Comparison of ENCODE assay signal across 9 cellular contexts in genomic region chr6:54053893-54054391, GRCh38. TPM values are rescaled to one million over a fixed set of nuclear protein-coding genes. Genes with fewer than 3 reads are reported as not detected.
DNase-seq lines count a peak whose midpoint lies in the region; ATAC-seq, FAIRE-seq and TF ChIP-seq lines count a peak whose summit lies in the region.
"Had no signal": no experiment of that assay in that cellular context is flagged by ENCODE, and none has a peak within 500 bp of the region (broad histone marks: within the 10 kb centered on the region; RNA-seq: fewer than 3 reads in every experiment).

No MANE protein-coding gene starts in this region.

- no peak overlapping the region for H2BK15ac ChIP-seq in H9 (ENCODE audit: low read depth, low read length)

- H3K36me3 ChIP-seq in GM23338 (ENCODE audit: insufficient read depth) (no peaks in the 10 kb centered on the region), SK-N-SH (replicated peaks in 1 of 2; ENCODE audit: control insufficient read depth in 1 of 2, insufficient read depth in 2 of 2, low read length in 1 of 2) (no peaks in the 10 kb centered on the region), cardiac muscle cell (no peaks in the 10 kb centered on the region), sigmoid colon (no peaks in the 10 kb centered on the region), kidney (ENCODE audit: control insufficient read depth in 1 of 2, insufficient read depth in 2 of 2, low read length in 2 of 2) (no peaks in the 10 kb centered on the region)

- H3K79me2 ChIP-seq in GM23338 (replicated peaks; ENCODE audit: insufficient read depth) (no peaks in the 10 kb centered on the region), SK-N-SH (ENCODE audit: insufficient read depth) (no peaks in the 10 kb centered on the region), H9 (ENCODE audit: insufficient read depth, low read length) (no peaks in the 10 kb centered on the region)

- H3K27ac Mint-ChIP-seq in GM23338, result no peak overlapping the region
- no peak overlapping the region for H3K27ac Mint-ChIP-seq in H9

- TF ChIP-seq CTCF in GM23338 (conservative IDR thresholded peaks at IDR 0.05; ENCODE audit: low read depth in 2 of 2) (no peak), SK-N-SH (IDR thresholded peaks at IDR 0.05) (no peak), cardiac muscle cell (IDR thresholded peaks at IDR 0.05; ENCODE audit: low read depth, low read length) (no peak), sigmoid colon (IDR thresholded peaks at IDR 0.05) (no peak), H9 (conservative IDR thresholded peaks at IDR 0.05) (no peak), kidney (IDR thresholded peaks at IDR 0.05; ENCODE audit: borderline replicate concordance, extremely low read depth, insufficient read depth) (no peak)

- no peak overlapping the region for H2AK5ac ChIP-seq in H9 (ENCODE audit: insufficient read length, low read length)

- no peaks in the 10 kb centered on the region for H3K9me3 ChIP-seq in SK-N-SH
- H3K9me3 ChIP-seq in cardiac muscle cell (ENCODE audit: low read depth), result no peaks in the 10 kb centered on the region
- H3K9me3 ChIP-seq in sigmoid colon, result no peaks in the 10 kb centered on the region
- H3K9me3 ChIP-seq in H9 (ENCODE audit: control insufficient read depth, low read depth, low read length), result no peaks in the 10 kb centered on the region
- no peaks in the 10 kb centered on the region for H3K9me3 ChIP-seq in kidney (ENCODE audit: control insufficient read depth in 1 of 2, low read length in 2 of 2)

- no peak overlapping the region for H4K8ac ChIP-seq in H9 (replicated peaks; ENCODE audit: insufficient read length, low read depth, low read length)

- H3T11ph ChIP-seq in H9 (ENCODE audit: low read length), result no peak overlapping the region

- no peak overlapping the region for H3K4me2 ChIP-seq in GM23338
- H3K4me2 ChIP-seq in SK-N-SH, result peak overlapping the region; percentile 65
- no peak overlapping the region for H3K4me2 ChIP-seq in H9 (ENCODE audit: insufficient read depth, insufficient read length, low read length)

- no peak overlapping the region for H4K91ac ChIP-seq in H9 (ENCODE audit: insufficient read length, low read depth, low read length)

- intact Hi-C loops in sigmoid colon (cut with DNase I), result no loop called here
- intact Hi-C loops in kidney (cut with DNase I), result no loop called here

- no peak overlapping the region for H3K27ac ChIP-seq in GM23338 (ENCODE audit: low read depth)
- H3K27ac ChIP-seq in SK-N-SH (ENCODE audit: low read depth in 2 of 2, low read length in 1 of 2), result peak overlapping the region in 1 of 2 experiments; percentile 64; a peak in 1 of 4 replicates
- H3K27ac ChIP-seq in cardiac muscle cell, result peak overlapping the region; percentile 77
- H3K27ac ChIP-seq in sigmoid colon, result peak overlapping the region in 3 of 4 donors; percentile 12 to 49 (median 30)
- no peak overlapping the region for H3K27ac ChIP-seq in H9 (ENCODE audit: insufficient read length, low read depth, low read length)
- H3K27ac ChIP-seq in kidney (ENCODE audit: low read depth in 2 of 2, low read length in 2 of 2), result no peak overlapping the region

- no peak for TF ChIP-seq RAD21 in SK-N-SH (IDR thresholded peaks at IDR 0.05; ENCODE audit: low read length)

- 0% methylated on average over 4 of the region's 4 CpGs for WGBS in SK-N-SH (ENCODE audit: low lambda C conversion rate)
- 7 to 46% methylated on average over 4 of the region's 4 CpGs for WGBS in sigmoid colon, 2 donors
- WGBS in H9 (ENCODE audit: extremely low coverage, insufficient read length, low lambda C conversion rate), result no CpG with 5 or more reads among the region's 4 CpGs

- FAIRE-seq in kidney (lab: Jason Lieb, UNC), result no peak

- H3K4me3 Mint-ChIP-seq in GM23338 (no peak overlapping the region), H9 (no peak overlapping the region)

- no peak overlapping the region for H2BK120ac ChIP-seq in H9 (ENCODE audit: low read depth, low read length, poor library complexity, severe bottlenecking)

- POLR2A ChIA-PET in SK-N-SH (lab: Yijun Ruan, JAX), result no interaction called here

- no peak overlapping the region for H3K18ac ChIP-seq in H9 (ENCODE audit: insufficient read length, low read depth, low read length)

- no peaks in the 10 kb centered on the region for H3K23me2 ChIP-seq in H9 (ENCODE audit: insufficient read length, low read depth, low read length, poor library complexity, severe bottlenecking)

- H4K5ac ChIP-seq in H9 (ENCODE audit: insufficient read length, low read depth, low read length), result no peak overlapping the region

- no peaks in the 10 kb centered on the region for H3K27me3 ChIP-seq in GM23338 (ENCODE audit: insufficient read depth)
- H3K27me3 ChIP-seq in SK-N-SH (ENCODE audit: insufficient read depth), result no peaks in the 10 kb centered on the region
- H3K27me3 ChIP-seq in cardiac muscle cell, result no peaks in the 10 kb centered on the region
- H3K27me3 ChIP-seq in sigmoid colon, result no peaks in the 10 kb centered on the region
- H3K27me3 ChIP-seq in H9 (ENCODE audit: insufficient read depth, low read length), result no peaks in the 10 kb centered on the region

- H2BK12ac ChIP-seq in H9 (ENCODE audit: insufficient read length, low read depth, low read length), result no peak overlapping the region

- H3K27me3 Mint-ChIP-seq in GM23338 (ENCODE audit: insufficient read depth, low read depth, poor library complexity), result no peaks in the 10 kb centered on the region
- H3K27me3 Mint-ChIP-seq in H9 (ENCODE audit: low read depth), result no peaks in the 10 kb centered on the region

- H2AFZ ChIP-seq in GM23338, result no peak overlapping the region
- H2AFZ ChIP-seq in SK-N-SH (ENCODE audit: low read depth), result no peak overlapping the region
- H2AFZ ChIP-seq in H9 (ENCODE audit: low read length), result no peak overlapping the region

- H3K4me1 ChIP-seq in GM23338 (ENCODE audit: insufficient read depth), result no peaks in the 10 kb centered on the region
- H3K4me1 ChIP-seq in SK-N-SH (ENCODE audit: control insufficient read depth in 1 of 2, insufficient read depth in 2 of 2, low read depth in 1 of 2, low read length in 1 of 2), result no peaks in the 10 kb centered on the region; a peak in 1 of 4 replicates
- peaks cover 46% of the 10 kb centered on the region for H3K4me1 ChIP-seq in cardiac muscle cell (ENCODE audit: low read depth)
- peaks cover 0 to 24% (median 4%) of the 10 kb centered on the region in 4 donors for H3K4me1 ChIP-seq in sigmoid colon
- no peaks in the 10 kb centered on the region for H3K4me1 ChIP-seq in H9 (ENCODE audit: insufficient read depth, low read length)
- H3K4me1 ChIP-seq in kidney (ENCODE audit: control insufficient read depth in 1 of 2, insufficient read depth in 1 of 2, low read depth in 1 of 2, low read length in 2 of 2), result no peaks in the 10 kb centered on the region

- H3K36me3 Mint-ChIP-seq in GM23338 (ENCODE audit: low read depth), result no peaks in the 10 kb centered on the region
- no peaks in the 10 kb centered on the region; a peak in 1 of 7 replicates for H3K36me3 Mint-ChIP-seq in H9 (ENCODE audit: insufficient read depth in 1 of 3, low read depth in 3 of 3)

- no peak overlapping the region for H2BK5ac ChIP-seq in H9 (ENCODE audit: insufficient read length, low read length)

- TF ChIP-seq POLR2A in sigmoid colon (IDR thresholded peaks at IDR 0.05), result no peak

- H3K4me1 Mint-ChIP-seq in GM23338, result no peaks in the 10 kb centered on the region; the same call in 2 of the 3 replicates
- H3K4me1 Mint-ChIP-seq in H9, result peaks cover 3 to 7% of the 10 kb centered on the region in 2 experiments; a peak in 3 of 4 replicates

- H3K4me3 ChIP-seq in GM23338 (no peak overlapping the region), SK-N-SH (ENCODE audit: low read depth in 2 of 2, low read length in 1 of 2) (peak overlapping the region in 1 of 2 experiments; percentile 40; a peak in 2 of 4 replicates), cardiac muscle cell (no peak overlapping the region), sigmoid colon (peak overlapping the region in 1 of 4 donors; percentile 11), kidney (ENCODE audit: low read length in 2 of 2) (no peak overlapping the region)

- no peaks in the 10 kb centered on the region for H3K9me3 Mint-ChIP-seq in GM23338
- H3K9me3 Mint-ChIP-seq in H9, result no peaks in the 10 kb centered on the region; a peak in 1 of 5 replicates

- H3K56ac ChIP-seq in H9 (ENCODE audit: insufficient read length, low read depth, low read length), result no peak overlapping the region

- ATAC-seq in GM23338 (peak; percentile 55; the same call in 2 of the 3 replicates), GM19395 (IDR thresholded peaks at IDR 0.05; ENCODE audit: unreplicated experiment) (no peak)

- H3K23ac ChIP-seq in H9 (ENCODE audit: insufficient read length, low read depth, low read length), result no peak overlapping the region

- H3K9ac ChIP-seq in SK-N-SH (no peak overlapping the region), H9 (ENCODE audit: extremely low read depth, insufficient read length, low read length) (no peak overlapping the region), kidney (ENCODE audit: low read length in 2 of 2) (no peak overlapping the region)

- H3F3A ChIP-seq in GM23338 (replicated peaks; ENCODE audit: low read depth) (no peaks in the 10 kb centered on the region), SK-N-SH (replicated peaks; ENCODE audit: insufficient read depth) (no peaks in the 10 kb centered on the region)

- peak; percentile 17 for DNase-seq in GM23338 (ENCODE audit: low spot score)
- DNase-seq in SK-N-SH, result no peak
- peak; percentile 79 to 93 for DNase-seq in cardiac muscle cell (ENCODE audit: low read depth in 1 of 2, low spot score in 1 of 2)
- no peak for DNase-seq in sigmoid colon
- no peak for DNase-seq in NCI-H774 (lab: John Stamatoyannopoulos, UW)
- no peak for DNase-seq in H9
- DNase-seq in kidney, result no peak
- DNase-seq: NCI-H1105 had no signal

- H2BK20ac ChIP-seq in H9 (ENCODE audit: low read depth, low read length, poor library complexity, severe bottlenecking), result no peak overlapping the region

- H4K20me1 ChIP-seq in GM23338 (replicated peaks; ENCODE audit: insufficient read depth) (no peaks in the 10 kb centered on the region), SK-N-SH (ENCODE audit: insufficient read depth) (no peaks in the 10 kb centered on the region), H9 (ENCODE audit: control insufficient read depth, insufficient read depth, insufficient read length) (no peaks in the 10 kb centered on the region)

- CTCF ChIA-PET in SK-N-SH (lab: Yijun Ruan, JAX), result no interaction called here

- no peaks in the 10 kb centered on the region for H3K9me2 ChIP-seq in GM23338 (ENCODE audit: insufficient read depth)
- H3K9me2 ChIP-seq in SK-N-SH, result no peaks in the 10 kb centered on the region

- no peaks in the 10 kb centered on the region for H3K79me1 ChIP-seq in H9 (ENCODE audit: insufficient read depth, low read depth, low read length, poor library complexity, severe bottlenecking)

- H3K4ac ChIP-seq in H9 (ENCODE audit: low read depth, low read length), result no peak overlapping the region

- H3K14ac ChIP-seq in H9 (ENCODE audit: insufficient read depth, low read length), result no peak overlapping the region

- TF ChIP-seq EP300 in SK-N-SH (IDR thresholded peaks at IDR 0.05; ENCODE audit: borderline replicate concordance in 1 of 2, low read depth in 1 of 2, low read length in 1 of 2) (no peak), sigmoid colon (IDR thresholded peaks at IDR 0.05) (no peak)

RNA-seq across cellular contexts. Expression of gene MLIP, which starts 57.3 kb away (rescaled TPM):
- not detected in 2 replicates for total RNA-seq in GM23338 (2014; rRNA removed; shearing (Covaris generic))
- polyA plus RNA-seq in GM23338 (2016; fragmentation: Nextera tagmentation; extraction: Ambion mirVana) (not detected in 2 replicates), SK-N-SH (2012; rRNA removed) (0.03 TPM in 1 of 2 replicates, not detected in the other), cardiac muscle cell (42.2 and 68.9 TPM in 2 replicates), sigmoid colon (1 to 10 TPM in 2 of 3 donors, under 1 TPM in 1; 0.31 to 2.8 (median 1.2) TPM), kidney (ENCODE audit: insufficient read depth, low read depth, low replicate concordance) (1.7 TPM)
- 0.04 and 0.09 TPM in 2 replicates for polyA plus RNA-seq in SK-N-SH (2012; cell fraction: cytosol; rRNA removed)
- polyA plus RNA-seq in SK-N-SH (2012; cell fraction: nucleus; rRNA removed), result 0.04 TPM in 1 of 2 replicates, not detected in the other
- total RNA-seq in cardiac muscle cell (60.5 and 65.4 TPM in 2 replicates), sigmoid colon (1 to 10 TPM in 1 of 4 donors, under 1 TPM in 1, not detected in 2; 0.71 to 1.3 TPM), H9 (2021) (not detected in 2 replicates), kidney (2.4 TPM)

Comparison
In these comparisons a context has a peak if more than half of its experiments do, and no peak if none do; other contexts are left out.
1. DNase-seq: peak in GM23338 (single experiment) and cardiac muscle cell (2 of 2); none in SK-N-SH (single experiment), sigmoid colon (single experiment), NCI-H774 (single experiment), H9 (single experiment) and kidney (single experiment).
2. H3K27ac ChIP-seq: peak in cardiac muscle cell (single experiment) and sigmoid colon (3 of 4); none in GM23338 (single experiment), H9 (single experiment) and kidney (0 of 2).
3. RNA of gene MLIP, which starts 57.3 kb away (total RNA-seq): 60.5 to 65.4 TPM in cardiac muscle cell; 2.4 TPM in kidney (single experiment), 0.71 to 1.3 TPM in sigmoid colon, not detected in H9 and not detected in GM23338; every median in the first group is over 10 times any median in the second.